Comparison of ENCODE assay signal across 13 cellular contexts in the genomic region with DNA sequence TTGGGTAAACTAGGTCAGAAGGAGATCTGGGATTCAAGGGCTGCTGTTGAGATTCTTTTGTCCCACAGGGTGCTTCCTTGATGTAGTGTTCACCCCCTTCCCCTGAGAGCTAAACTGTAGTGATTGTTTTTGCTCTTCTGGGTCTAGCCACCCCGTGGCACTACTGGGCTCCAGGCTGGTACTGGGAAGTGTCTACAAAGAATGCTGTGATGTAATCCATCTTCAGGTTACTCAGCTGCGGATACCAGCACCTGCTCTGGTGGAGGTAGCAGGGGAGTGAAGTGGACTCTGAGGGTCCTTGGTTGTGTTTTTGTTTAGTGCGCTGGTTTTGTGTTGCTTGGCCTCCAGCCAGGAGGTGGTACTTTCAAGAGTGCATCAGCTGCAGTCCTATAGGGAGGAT.
DNase-seq lines count a peak whose midpoint lies in the region; ATAC-seq, FAIRE-seq and TF ChIP-seq lines count a peak whose summit lies in the region.
"Had no signal": no experiment of that assay in that cellular context is flagged by ENCODE, and none has a peak within 500 bp of the region (broad histone marks: within the 10 kb centered on the region; RNA-seq: fewer than 3 reads in every experiment).

No MANE protein-coding gene starts in this region.

- dilution Hi-C loops in keratinocyte (cut with MboI; ENCODE audit: extremely low pct_ligation_motif_present, low sequenced_read_pairs), result no loop called here

- H3K9me1 ChIP-seq in keratinocyte (ENCODE audit: control insufficient read depth, extremely low read depth, insufficient read depth, low read length), result no peaks in the 10 kb centered on the region

- H3K9ac ChIP-seq in keratinocyte (ENCODE audit: control insufficient read depth, extremely low read depth, insufficient read depth, low read length), result no peak overlapping the region

- FAIRE-seq in keratinocyte (lab: Jason Lieb, UNC), result peak; percentile 5

- intact Hi-C loops in activated T-helper 1 cell treated with anti-CD3 and anti-CD28 coated beads, Interleukin-12 subunit alpha, Interleukin-12 subunit beta, Interleukin-2, Interleukin-4 antibody, amounts not matched to agents 30 ng/mL and 10 ng/mL and 1 ng/mL, durations not matched to agents 14 hours and 24 hours and 36 hours (cut with micrococcal nuclease), result no loop called here

- H3K4me3 ChIP-seq in keratinocyte (ENCODE audit: control insufficient read depth in 2 of 3, extremely low read depth in 1 of 3, insufficient read depth in 2 of 3, low read depth in 1 of 3, low read length in 3 of 3), result no peak overlapping the region
- no peak overlapping the region for H3K4me3 ChIP-seq in MG63
- H3K4me3 ChIP-seq: cardiac muscle cell, esophagus muscularis mucosa, uterus had no signal

- no peaks in the 10 kb centered on the region for H3K36me3 Mint-ChIP-seq in activated T-helper 1 cell treated with anti-CD3 and anti-CD28 coated beads, Interleukin-12 subunit alpha, Interleukin-12 subunit beta, Interleukin-2, Interleukin-4 antibody, amounts not matched to agents 30 ng/mL and 10 ng/mL and 1 ng/mL, durations not matched to agents 14 hours and 24 hours and 36 hours (ENCODE audit: low read depth)
- H3K36me3 Mint-ChIP-seq: CD8-positive, alpha-beta T cell had no signal

- H4K20me1 ChIP-seq in keratinocyte (ENCODE audit: control insufficient read depth, extremely low read depth, insufficient read depth, low read length), result no peaks in the 10 kb centered on the region

- H3K79me2 ChIP-seq in keratinocyte (ENCODE audit: control insufficient read depth, insufficient read depth, low read length), result peaks cover 2% of the 10 kb centered on the region

- DNase-seq in DMS53 treated with DMSO at 0.1 percent for 48 hours (lab: John Stamatoyannopoulos, UW; ENCODE audit: unreplicated experiment) (peak; percentile 37), NCI-H345 treated with DMSO at 0.1 percent for 48 hours (lab: John Stamatoyannopoulos, UW; ENCODE audit: unreplicated experiment) (peak; percentile 82), keratinocyte (ENCODE audit: low read depth, low spot score) (no peak), COR-L47 (lab: John Stamatoyannopoulos, UW) (no peak), NCI-H146 (lab: John Stamatoyannopoulos, UW) (no peak), MG63 (no peak)
- DNase-seq in activated T-helper 1 cell treated with anti-CD3 and anti-CD28 coated beads, Interleukin-12 subunit alpha, Interleukin-12 subunit beta, Interleukin-2, Interleukin-4 antibody, amounts not matched to agents 30 ng/mL and 10 ng/mL and 1 ng/mL, durations not matched to agents 14 hours and 24 hours and 36 hours (ENCODE audit: low spot score), result no peak
- DNase-seq: CD8-positive, alpha-beta T cell; uterus had no signal

- H3K4me1 ChIP-seq in keratinocyte (ENCODE audit: control insufficient read depth, extremely low read depth, insufficient read depth, low read length), result peaks cover 23% of the 10 kb centered on the region
- H3K4me1 ChIP-seq: uterus had no signal

- H3K4me1 Mint-ChIP-seq in activated T-helper 1 cell treated with anti-CD3 and anti-CD28 coated beads, Interleukin-12 subunit alpha, Interleukin-12 subunit beta, Interleukin-2, Interleukin-4 antibody, amounts not matched to agents 30 ng/mL and 10 ng/mL and 1 ng/mL, durations not matched to agents 14 hours and 24 hours and 36 hours (ENCODE audit: low read depth), result no peaks in the 10 kb centered on the region

- H3K9me3 ChIP-seq in keratinocyte (ENCODE audit: control insufficient read depth, low read depth, low read length), result peaks cover 5% of the 10 kb centered on the region
- no peaks in the 10 kb centered on the region for H3K9me3 ChIP-seq in MG63
- H3K9me3 ChIP-seq: esophagus muscularis mucosa, uterus had no signal

- H3K27ac Mint-ChIP-seq in activated T-helper 1 cell treated with anti-CD3 and anti-CD28 coated beads, Interleukin-12 subunit alpha, Interleukin-12 subunit beta, Interleukin-2, Interleukin-4 antibody, amounts not matched to agents 30 ng/mL and 10 ng/mL and 1 ng/mL, durations not matched to agents 14 hours and 24 hours and 36 hours, result no peak overlapping the region
- H3K27ac Mint-ChIP-seq: CD8-positive, alpha-beta T cell had no signal

- H3K36me3 ChIP-seq in keratinocyte (ENCODE audit: control insufficient read depth in 2 of 2, extremely low read depth in 1 of 2, insufficient read depth in 2 of 2, low read length in 2 of 2) (no peaks in the 10 kb centered on the region), MG63 (no peaks in the 10 kb centered on the region)
- H3K36me3 ChIP-seq: cardiac muscle cell, esophagus muscularis mucosa, uterus had no signal

- no peak overlapping the region for H3K4me3 Mint-ChIP-seq in activated T-helper 1 cell treated with anti-CD3 and anti-CD28 coated beads, Interleukin-12 subunit alpha, Interleukin-12 subunit beta, Interleukin-2, Interleukin-4 antibody, amounts not matched to agents 30 ng/mL and 10 ng/mL and 1 ng/mL, durations not matched to agents 14 hours and 24 hours and 36 hours
- H3K4me3 Mint-ChIP-seq: CD8-positive, alpha-beta T cell had no signal

- peak; percentile 24 for ATAC-seq in GM21529 (IDR thresholded peaks at IDR 0.05; ENCODE audit: unreplicated experiment)
- ATAC-seq: activated CD4-positive, CD25-positive, alpha-beta regulatory T cell treated with anti-CD3 and anti-CD28 coated beads, Interleukin-2, amount 50 U/mL, for 24 hours; CD8-positive, alpha-beta T cell had no signal

- peaks cover 8% of the 10 kb centered on the region for H3K9me3 Mint-ChIP-seq in activated T-helper 1 cell treated with anti-CD3 and anti-CD28 coated beads, Interleukin-12 subunit alpha, Interleukin-12 subunit beta, Interleukin-2, Interleukin-4 antibody, amounts not matched to agents 30 ng/mL and 10 ng/mL and 1 ng/mL, durations not matched to agents 14 hours and 24 hours and 36 hours
- H3K9me3 Mint-ChIP-seq: CD8-positive, alpha-beta T cell had no signal

- TF ChIP-seq CTCF in keratinocyte (optimal IDR thresholded peaks at IDR 0.05 in 1 of 3, IDR thresholded peaks at IDR 0.05 in 1 of 3, conservative IDR thresholded peaks at IDR 0.05 in 1 of 3; ENCODE audit: extremely low read depth in 1 of 3, insufficient read depth in 2 of 3, low read length in 3 of 3), result peak in 1 of 3 experiments; percentile 11

- no peak overlapping the region for H2AFZ ChIP-seq in keratinocyte (ENCODE audit: control insufficient read depth, low read length)

- H3K27me3 Mint-ChIP-seq in activated T-helper 1 cell treated with anti-CD3 and anti-CD28 coated beads, Interleukin-12 subunit alpha, Interleukin-12 subunit beta, Interleukin-2, Interleukin-4 antibody, amounts not matched to agents 30 ng/mL and 10 ng/mL and 1 ng/mL, durations not matched to agents 14 hours and 24 hours and 36 hours (ENCODE audit: insufficient read depth), result peaks cover 2% of the 10 kb centered on the region

- H3K4me2 ChIP-seq in keratinocyte (ENCODE audit: control insufficient read depth, extremely low read depth, insufficient read depth, low read depth, low read length), result peak overlapping the region; percentile 29

- H3K27me3 ChIP-seq in keratinocyte (ENCODE audit: control insufficient read depth, extremely low read depth, insufficient read depth, low read length) (no peaks in the 10 kb centered on the region), MG63 (no peaks in the 10 kb centered on the region)
- H3K27me3 ChIP-seq: cardiac muscle cell, esophagus muscularis mucosa had no signal

- H3K27ac ChIP-seq in keratinocyte (ENCODE audit: control insufficient read depth, insufficient read depth, low read length), result peak overlapping the region; percentile 38
- H3K27ac ChIP-seq: cardiac muscle cell, esophagus muscularis mucosa, uterus had no signal

Comparison
In these comparisons a context has a peak if more than half of its experiments do, and no peak if none do; other contexts are left out.
1. DNase-seq: peak in DMS53 treated with DMSO at 0.1 percent for 48 hours (single experiment) and NCI-H345 treated with DMSO at 0.1 percent for 48 hours (single experiment); none in keratinocyte (single experiment), COR-L47 (single experiment), activated T-helper 1 cell treated with anti-CD3 and anti-CD28 coated beads, Interleukin-12 subunit alpha, Interleukin-12 subunit beta, Interleukin-2, Interleukin-4 antibody, amounts not matched to agents 30 ng/mL and 10 ng/mL and 1 ng/mL, durations not matched to agents 14 hours and 24 hours and 36 hours (single experiment), NCI-H146 (single experiment) and MG63 (single experiment).